12 cellular contexts compared by ENCODE assay signal in the genomic region with DNA sequence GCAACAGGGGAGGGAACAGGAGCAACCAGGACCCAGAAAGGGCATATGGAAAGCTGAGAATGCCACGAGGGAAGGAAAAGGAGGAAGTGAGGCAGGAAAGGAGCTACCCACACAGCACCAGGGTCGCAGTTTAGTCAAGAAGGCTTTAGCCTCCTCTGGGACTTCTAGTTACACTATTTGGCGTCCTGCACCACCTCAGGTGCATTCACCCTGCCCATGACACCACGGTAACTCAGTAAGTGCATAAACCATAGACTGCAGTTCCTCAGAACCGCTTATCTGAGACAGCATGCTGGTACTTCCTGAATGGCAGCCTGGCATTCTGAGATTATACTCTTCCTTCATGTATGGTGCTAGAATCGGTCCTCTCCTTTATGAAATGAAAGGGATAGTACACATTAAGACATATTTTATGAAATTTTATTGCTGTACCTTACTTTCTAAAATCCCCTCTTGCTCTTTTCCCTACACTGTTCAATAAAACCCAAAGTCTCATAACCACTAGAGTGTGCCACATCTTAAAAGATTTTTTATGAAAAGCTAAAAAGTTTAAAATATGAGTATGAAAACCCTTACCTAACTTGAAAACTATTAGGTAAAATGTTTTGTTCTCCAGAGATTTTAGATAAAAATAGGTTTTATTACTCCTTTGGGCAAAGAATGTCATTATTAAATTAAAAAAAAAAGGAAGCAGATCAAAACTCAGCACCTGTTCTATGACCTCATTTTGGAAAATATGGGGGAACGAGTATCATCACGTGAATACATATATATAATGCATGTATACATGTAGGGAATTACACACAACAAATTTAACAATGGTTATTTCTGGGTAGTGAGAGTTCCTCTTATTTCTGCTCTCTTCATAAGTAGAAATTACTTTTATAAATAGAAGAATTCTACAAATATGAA.
A peak's percentile ranks its signal among the peaks of the same experiment; 100 is the strongest.
DNase-seq lines count a peak whose midpoint lies in the region; ATAC-seq and TF ChIP-seq lines count a peak whose summit lies in the region.
"Had no signal": no experiment of that assay in that cellular context is flagged by ENCODE, and none has a peak within 500 bp of the region (broad histone marks: within the 10 kb centered on the region; RNA-seq: fewer than 3 reads in every experiment).

No MANE protein-coding gene starts in this region.

- no peaks in the 10 kb centered on the region for H3K9me3 Mint-ChIP-seq in CD4-positive, alpha-beta memory T cell
- peaks cover 11% of the 10 kb centered on the region for H3K9me3 Mint-ChIP-seq in activated CD8-positive, alpha-beta T cell treated with anti-CD3 and anti-CD28 coated beads, Interleukin-2, amount 10 ng/mL, durations not matched to agents 7 days and 5 days (ENCODE audit: insufficient read depth)

- H3K27ac Mint-ChIP-seq in CD4-positive, alpha-beta memory T cell: peak overlapping the region in 4 of 7 donors; percentile 2 to 19 (median 9)
- peak overlapping the region; percentile 22 for H3K27ac Mint-ChIP-seq in activated CD8-positive, alpha-beta T cell treated with anti-CD3 and anti-CD28 coated beads, Interleukin-2, amount 10 ng/mL, durations not matched to agents 7 days and 5 days
- H3K27ac Mint-ChIP-seq: T-helper 1 cell treated with Interleukin-12 subunit alpha and Interleukin-12 subunit beta and Interleukin-4 antibody, amounts not matched to agents 30 μg/mL and 1 μg/mL, for 36 hours had no signal

- CTCF ChIA-PET in CD4-positive, alpha-beta memory T cell (lab: Charles Lee; ENCODE audit: partially characterized antibody): interaction anchor here (1.2 kb wide), 1 partner anchor 66 kb away, joined by 3 read pairs; no protein-coding TSS in a partner anchor
- CTCF ChIA-PET in activated CD8-positive, alpha-beta T cell treated with anti-CD3 and anti-CD28 coated beads, Interleukin-2, amount 10 ng/mL, durations not matched to agents 7 days and 5 days (lab: Charles Lee): interaction anchor here (1.6 kb wide), 4 partner anchors 13 to 227 kb away, joined by 3 to 11 read pairs (median 6); no protein-coding TSS in a partner anchor
- CTCF ChIA-PET in A673 (lab: Charles Lee): no interaction called here

- H3K9me3 ChIP-seq in CD4-positive, alpha-beta memory T cell (ENCODE audit: control insufficient read depth in 1 of 2, low read length in 2 of 2): no peaks in the 10 kb centered on the region
- no peaks in the 10 kb centered on the region for H3K9me3 ChIP-seq in A673 (ENCODE audit: low read depth, low read length, poor library complexity, severe bottlenecking)

- H3K36me3 Mint-ChIP-seq in CD4-positive, alpha-beta memory T cell: no peaks in the 10 kb centered on the region
- no peaks in the 10 kb centered on the region for H3K36me3 Mint-ChIP-seq in activated CD8-positive, alpha-beta T cell treated with anti-CD3 and anti-CD28 coated beads, Interleukin-2, amount 10 ng/mL, durations not matched to agents 7 days and 5 days (ENCODE audit: low read depth)

- no peaks in the 10 kb centered on the region for H3K36me3 ChIP-seq in CD4-positive, alpha-beta memory T cell (ENCODE audit: insufficient read depth, low read length)
- no peaks in the 10 kb centered on the region for H3K36me3 ChIP-seq in A673 (ENCODE audit: insufficient read depth, low read length, poor library complexity, severe bottlenecking)
- H3K36me3 ChIP-seq: heart right ventricle had no signal

- H3K4me3 Mint-ChIP-seq in CD4-positive, alpha-beta memory T cell: peak overlapping the region in 6 of 8 donors; percentile 2 to 49 (median 13)
- H3K4me3 Mint-ChIP-seq in activated CD8-positive, alpha-beta T cell treated with anti-CD3 and anti-CD28 coated beads, Interleukin-2, amount 10 ng/mL, durations not matched to agents 7 days and 5 days: no peak overlapping the region
- H3K4me3 Mint-ChIP-seq: T-helper 1 cell treated with Interleukin-12 subunit alpha and Interleukin-12 subunit beta and Interleukin-4 antibody, amounts not matched to agents 30 μg/mL and 1 μg/mL, for 36 hours had no signal

- no peak overlapping the region for H3K27ac ChIP-seq in CD4-positive, alpha-beta memory T cell (ENCODE audit: low read depth, low read length)
- H3K27ac ChIP-seq in A673 (ENCODE audit: low read depth, low read length, poor library complexity, severe bottlenecking): no peak overlapping the region

- H3K27me3 ChIP-seq in CD4-positive, alpha-beta memory T cell (ENCODE audit: insufficient read depth, low read length): no peaks in the 10 kb centered on the region
- H3K27me3 ChIP-seq in A673 (replicated peaks; ENCODE audit: insufficient read depth, low read depth, low read length, poor library complexity): no peaks in the 10 kb centered on the region
- H3K27me3 ChIP-seq: heart right ventricle had no signal

- H3K4me1 Mint-ChIP-seq in CD4-positive, alpha-beta memory T cell: peaks cover 9 to 30% (median 18%) of the 10 kb centered on the region in 4 donors
- peaks cover 44% of the 10 kb centered on the region for H3K4me1 Mint-ChIP-seq in activated CD8-positive, alpha-beta T cell treated with anti-CD3 and anti-CD28 coated beads, Interleukin-2, amount 10 ng/mL, durations not matched to agents 7 days and 5 days (ENCODE audit: low read depth)

- H3K27me3 Mint-ChIP-seq in CD4-positive, alpha-beta memory T cell: no peaks in the 10 kb centered on the region
- no peaks in the 10 kb centered on the region for H3K27me3 Mint-ChIP-seq in activated CD8-positive, alpha-beta T cell treated with anti-CD3 and anti-CD28 coated beads, Interleukin-2, amount 10 ng/mL, durations not matched to agents 7 days and 5 days (ENCODE audit: low read depth)

- H3K4me3 ChIP-seq in CD4-positive, alpha-beta memory T cell (ENCODE audit: low read length in 2 of 2): no peak overlapping the region
- no peak overlapping the region for H3K4me3 ChIP-seq in A673 (ENCODE audit: low read depth, low read length, poor library complexity, severe bottlenecking)
- H3K4me3 ChIP-seq: heart right ventricle had no signal

- no peak for DNase-seq in CD4-positive, alpha-beta memory T cell
- peak; percentile 61 to 62 for DNase-seq in Kasumi-1 (lab: John Stamatoyannopoulos, UW)
- no peak for DNase-seq in activated CD8-positive, alpha-beta T cell treated with anti-CD3 and anti-CD28 coated beads, Interleukin-2, amount 10 ng/mL, durations not matched to agents 7 days and 5 days
- peak; percentile 6 for DNase-seq in left kidney (ENCODE audit: low read depth, low spot score)
- DNase-seq in hippocampal formation (lab: John Stamatoyannopoulos, UW): no peak
- DNase-seq in DMS 273 treated with DMSO at 0.1 percent for 48 hours (lab: John Stamatoyannopoulos, UW): no peak
- no peak for DNase-seq in A673 (ENCODE audit: low spot score)
- DNase-seq: activated gamma-delta T cell, heart right ventricle, mesendoderm had no signal

- BruUV-seq in A673 (replicated peaks; lab: Mats Ljungman, UMichigan): no TSS peak

- no peak for TF ChIP-seq CTCF in A673 (conservative IDR thresholded peaks at IDR 0.05; ENCODE audit: low read depth, low read length)

- intact Hi-C loops in CD4-positive, alpha-beta memory T cell (cut with micrococcal nuclease): loop anchor here (10.0 kb wide), 1 partner anchor 67 kb away; the partner anchor contains the start of gene VAV3
- intact Hi-C loops in A673 (cut with micrococcal nuclease; ENCODE audit: unreplicated experiment): loop anchor here (2.0 kb wide), 1 partner anchor 39 kb away; no protein-coding TSS in a partner anchor

- peak; percentile 48 for ATAC-seq in activated CD8-positive, alpha-beta T cell treated with anti-CD3 and anti-CD28 coated beads, Interleukin-2, amount 10 ng/mL, durations not matched to agents 7 days and 5 days
- ATAC-seq in HG02623 (IDR thresholded peaks at IDR 0.05; ENCODE audit: unreplicated experiment): no peak
- ATAC-seq: heart right ventricle had no signal

- H3K4me1 ChIP-seq in CD4-positive, alpha-beta memory T cell (ENCODE audit: insufficient read depth, low read length): peaks cover 13% of the 10 kb centered on the region
- peaks cover 4% of the 10 kb centered on the region for H3K4me1 ChIP-seq in A673 (ENCODE audit: insufficient read depth, low read length, poor library complexity, severe bottlenecking)

- POLR2A ChIA-PET in CD4-positive, alpha-beta memory T cell (lab: Charles Lee; ENCODE audit: partially characterized antibody): no interaction called here
- POLR2A ChIA-PET in activated CD8-positive, alpha-beta T cell treated with anti-CD3 and anti-CD28 coated beads, Interleukin-2, amount 10 ng/mL, durations not matched to agents 7 days and 5 days (lab: Charles Lee): no interaction called here
- POLR2A ChIA-PET in A673 (lab: Charles Lee; ENCODE audit: low non-redundant PET): no interaction called here

Comparison
In these comparisons a context has a peak if more than half of its experiments do, and no peak if none do; other contexts are left out.
1. DNase-seq: peak in Kasumi-1 (2 of 2) and left kidney (single experiment); none in CD4-positive, alpha-beta memory T cell (0 of 5), activated CD8-positive, alpha-beta T cell treated with anti-CD3 and anti-CD28 coated beads, Interleukin-2, amount 10 ng/mL, durations not matched to agents 7 days and 5 days (single experiment), hippocampal formation (0 of 2), DMS 273 treated with DMSO at 0.1 percent for 48 hours (single experiment) and A673 (single experiment).